1 cellular context compared by ENCODE assay signal in the genomic region with DNA sequence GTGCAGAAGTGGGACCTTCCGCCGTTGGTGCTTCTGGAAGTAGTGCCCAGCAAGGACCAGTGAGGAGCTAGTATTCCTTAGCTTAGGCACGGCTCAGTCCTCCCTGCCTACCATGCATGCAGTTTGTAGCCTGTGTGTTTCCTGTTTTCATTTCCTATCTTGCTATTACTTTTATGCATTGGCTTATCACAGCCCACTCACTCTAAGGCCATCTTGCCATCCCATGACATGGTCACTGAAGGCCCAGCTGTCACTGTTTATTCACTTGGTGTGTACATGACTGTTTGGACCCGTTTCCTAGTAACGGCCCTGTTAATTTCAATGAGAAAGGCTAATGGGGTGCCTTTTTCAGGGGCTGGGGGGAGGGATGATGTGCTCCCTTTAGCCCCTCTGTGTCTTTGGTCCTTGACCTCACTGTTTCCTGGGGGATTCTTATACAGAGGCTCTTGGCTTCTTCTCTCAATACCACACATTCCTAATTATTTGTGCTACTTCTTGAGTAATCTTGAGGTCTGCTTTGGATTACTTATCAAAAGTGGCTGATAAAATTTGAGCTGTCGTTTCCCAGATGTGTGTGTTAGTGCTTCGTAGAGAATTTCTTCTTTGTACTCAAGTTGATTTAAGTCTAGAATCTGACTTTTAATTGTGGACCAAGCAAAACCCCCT.
TF ChIP-seq lines count a peak whose summit lies in the region.

No MANE protein-coding gene starts in this region.

TF ChIP-seq in K562, 482 proteins besides CTCF, POLR2A, EP300 and RAD21 (continued from another document):
- TF ChIP-seq, protein P1, sequence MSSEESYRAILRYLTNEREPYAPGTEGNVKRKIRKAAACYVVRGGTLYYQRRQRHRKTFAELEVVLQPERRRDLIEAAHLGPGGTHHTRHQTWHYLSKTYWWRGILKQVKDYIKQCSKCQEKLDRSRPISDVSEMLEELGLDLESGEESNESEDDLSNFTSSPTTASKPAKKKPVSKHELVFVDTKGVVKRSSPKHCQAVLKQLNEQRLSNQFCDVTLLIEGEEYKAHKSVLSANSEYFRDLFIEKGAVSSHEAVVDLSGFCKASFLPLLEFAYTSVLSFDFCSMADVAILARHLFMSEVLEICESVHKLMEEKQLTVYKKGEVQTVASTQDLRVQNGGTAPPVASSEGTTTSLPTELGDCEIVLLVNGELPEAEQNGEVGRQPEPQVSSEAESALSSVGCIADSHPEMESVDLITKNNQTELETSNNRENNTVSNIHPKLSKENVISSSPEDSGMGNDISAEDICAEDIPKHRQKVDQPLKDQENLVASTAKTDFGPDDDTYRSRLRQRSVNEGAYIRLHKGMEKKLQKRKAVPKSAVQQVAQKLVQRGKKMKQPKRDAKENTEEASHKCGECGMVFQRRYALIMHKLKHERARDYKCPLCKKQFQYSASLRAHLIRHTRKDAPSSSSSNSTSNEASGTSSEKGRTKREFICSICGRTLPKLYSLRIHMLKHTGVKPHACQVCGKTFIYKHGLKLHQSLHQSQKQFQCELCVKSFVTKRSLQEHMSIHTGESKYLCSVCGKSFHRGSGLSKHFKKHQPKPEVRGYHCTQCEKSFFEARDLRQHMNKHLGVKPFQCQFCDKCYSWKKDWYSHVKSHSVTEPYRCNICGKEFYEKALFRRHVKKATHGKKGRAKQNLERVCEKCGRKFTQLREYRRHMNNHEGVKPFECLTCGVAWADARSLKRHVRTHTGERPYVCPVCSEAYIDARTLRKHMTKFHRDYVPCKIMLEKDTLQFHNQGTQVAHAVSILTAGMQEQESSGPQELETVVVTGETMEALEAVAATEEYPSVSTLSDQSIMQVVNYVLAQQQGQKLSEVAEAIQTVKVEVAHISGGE (CRISPR knock-in tag; IDR thresholded peaks at IDR 0.05) = no peak
TF ChIP-seq in K562: peak in this region for 2.
